Comparison of ENCODE assay signal across 24 cellular contexts in genomic region chr2:101596346-101596745, GRCh38.
DNase-seq lines count a peak whose midpoint lies in the region; ATAC-seq and TF ChIP-seq lines count a peak whose summit lies in the region.
"Had no signal": no experiment of that assay in that cellular context is flagged by ENCODE, and none has a peak within 500 bp of the region (broad histone marks: within the 10 kb centered on the region; RNA-seq: fewer than 3 reads in every experiment).

No MANE protein-coding gene starts in this region.

- no peaks in the 10 kb centered on the region for H4K20me1 ChIP-seq in PC-9 (ENCODE audit: insufficient read depth)

- no peaks in the 10 kb centered on the region; the same call in 1 of the 2 replicates for H3K9me3 ChIP-seq in PC-9 (ENCODE audit: insufficient read depth, low read depth)
- H3K9me3 ChIP-seq: HAP-1, ovary, tibial artery had no signal

- no peaks in the 10 kb centered on the region for H3K9me2 ChIP-seq in PC-9 (ENCODE audit: insufficient read depth)

- no peaks in the 10 kb centered on the region for H3F3A ChIP-seq in PC-9 (ENCODE audit: insufficient read depth, low read depth)

- BruUV-seq in PC-9 (replicated peaks; lab: Mats Ljungman, UMichigan) = no TSS peak

- no peak for TF ChIP-seq CTCF in PC-9 (conservative IDR thresholded peaks at IDR 0.05)

- no peak overlapping the region for H3K4me3 ChIP-seq in PC-9
- H3K4me3 ChIP-seq: dorsolateral prefrontal cortex, HAP-1, MG63, ovary, tibial artery had no signal

- POLR2A ChIA-PET in PC-9 (lab: Charles Lee; ENCODE audit: unreplicated experiment) = interaction anchor here (0.6 kb wide), 2 partner anchors 28 to 33 kb away, joined by 4 to 5 read pairs; no protein-coding TSS in a partner anchor

- no peak overlapping the region for H3K4me2 ChIP-seq in PC-9

- CTCF ChIA-PET in PC-9 (lab: Charles Lee) = no interaction called here

- H3K79me2 ChIP-seq in PC-9 (ENCODE audit: low read depth) = no peaks in the 10 kb centered on the region

- no peaks in the 10 kb centered on the region for H3K4me1 ChIP-seq in PC-9 (replicated peaks; ENCODE audit: insufficient read depth)
- H3K4me1 ChIP-seq: HAP-1 had no signal

- ATAC-seq in GM18861 (IDR thresholded peaks at IDR 0.05; ENCODE audit: unreplicated experiment) = no peak
- ATAC-seq: activated CD8-positive, alpha-beta T cell treated with anti-CD3 and anti-CD28 coated beads, Interleukin-2, amount 10 ng/mL, durations not matched to agents 7 days and 5 days; natural killer cell treated with Interleukin-12 subunit alpha and Interleukin-12 subunit beta and Interleukin-15 and Interleukin-18, amount 100 ng/mL, for 72 hours; right cardiac atrium; stimulated activated naive CD8-positive, alpha-beta T cell treated with anti-CD3 and anti-CD28 coated beads, Interleukin-15, amount 100 ng/mL, for 72 hours had no signal

- no peak overlapping the region for H2AFZ ChIP-seq in PC-9

- no peaks in the 10 kb centered on the region for H3K27me3 ChIP-seq in PC-9 (ENCODE audit: insufficient read depth, low read depth)
- H3K27me3 ChIP-seq: dorsolateral prefrontal cortex, MG63, ovary, tibial artery had no signal

- H3K27ac ChIP-seq in PC-9 = no peak overlapping the region
- H3K27ac ChIP-seq: dorsolateral prefrontal cortex, ovary, tibial artery had no signal

- no peaks in the 10 kb centered on the region for H3K36me3 ChIP-seq in PC-9 (ENCODE audit: low read depth)
- H3K36me3 ChIP-seq: HAP-1, MG63, ovary, tibial artery had no signal

- DNase-seq in HCEC 1CT = peak; percentile 3
- peak; percentile 33 for DNase-seq in MV-4-11 (lab: John Stamatoyannopoulos, UW)
- peak; percentile 38 for DNase-seq in dermis blood vessel endothelial cell
- peak; percentile 24 for DNase-seq in kidney glomerular epithelial cell (lab: John Stamatoyannopoulos, UW)
- DNase-seq in NCI-H128 (lab: John Stamatoyannopoulos, UW; ENCODE audit: unreplicated experiment) = no peak
- no peak for DNase-seq in PC-9
- DNase-seq in AML-193 (lab: John Stamatoyannopoulos, UW) = no peak
- DNase-seq: activated CD4-positive, alpha-beta T cell treated with anti-CD3 and anti-CD28 coated beads for 1 hour; activated CD8-positive, alpha-beta T cell treated with anti-CD3 and anti-CD28 coated beads, Interleukin-2, amount 10 ng/mL, durations not matched to agents 7 days and 5 days; activated gamma-delta T cell treated with Interleukin-2 at 50 U/mL for 16 hours; CD4-positive, alpha-beta memory T cell; dorsolateral prefrontal cortex; kidney; MG63; NCI-H1694 treated with DMSO at 0.1 percent for 48 hours; NCI-H774; ovary; right cardiac atrium; SHP77; stimulated activated naive CD8-positive, alpha-beta T cell treated with anti-CD3 and anti-CD28 coated beads, Interleukin-15, amount 100 ng/mL, for 72 hours; tibial artery had no signal

- intact Hi-C loops in PC-9 (cut with micrococcal nuclease; ENCODE audit: unreplicated experiment) = no loop called here

Comparison
In these comparisons a context has a peak if more than half of its experiments do, and no peak if none do; other contexts are left out.
1. DNase-seq: peak in HCEC 1CT (single experiment), MV-4-11 (single experiment), dermis blood vessel endothelial cell (single experiment) and kidney glomerular epithelial cell (single experiment); none in NCI-H128 (single experiment), PC-9 (0 of 2) and AML-193 (0 of 2).